In genomic region chr14:50559990-50560928, GRCh38 we compare ENCODE assay signal across 8 cellular contexts. TPM values are rescaled to one million over a fixed set of nuclear protein-coding genes. Genes with fewer than 3 reads are reported as not detected.
DNase-seq lines count a peak whose midpoint lies in the region; ATAC-seq and TF ChIP-seq lines count a peak whose summit lies in the region.

Gene ATL1, plus strand, starts transcription at chr14:50560145. Its CDS starts 121 bp downstream, at chr14:50560266.

- H3K9me3 ChIP-seq in Caco-2 (no peaks in the 10 kb centered on the region), endodermal cell (ENCODE audit: control insufficient read depth, low read length) (no peaks in the 10 kb centered on the region)

- H3K36me3 Mint-ChIP-seq in Caco-2 (ENCODE audit: insufficient read depth, unreplicated experiment) (no peaks in the 10 kb centered on the region), endodermal cell (ENCODE audit: low read depth) (no peaks in the 10 kb centered on the region)

- no peaks in the 10 kb centered on the region for H3K4me1 Mint-ChIP-seq in Caco-2 (ENCODE audit: low read depth, unreplicated experiment)
- peaks cover 5% of the 10 kb centered on the region for H3K4me1 Mint-ChIP-seq in endodermal cell

- H3K4me3 Mint-ChIP-seq in Caco-2 (ENCODE audit: unreplicated experiment) (peak within 1 kb of the TSS; percentile 74), endodermal cell (peak within 1 kb of the TSS; percentile 66)

- H3K36me3 ChIP-seq in Caco-2 (ENCODE audit: control insufficient read depth, insufficient read depth, low read length) = no peaks in the 10 kb centered on the region
- no peaks in the 10 kb centered on the region for H3K36me3 ChIP-seq in endodermal cell (ENCODE audit: control insufficient read depth, insufficient read depth, low read length)

- WGBS in endodermal cell (ENCODE audit: insufficient coverage in 1 of 2, insufficient read length in 1 of 2), 2 experiments = 0 to 5% methylated on average over 8 to 64 of the region's 66 CpGs

- H3K4me1 ChIP-seq in Caco-2 (no peaks in the 10 kb centered on the region), endodermal cell (ENCODE audit: control insufficient read depth, insufficient read depth, low read length) (no peaks in the 10 kb centered on the region)

- peak within 1 kb of the TSS; percentile 1 for H3K9ac ChIP-seq in endodermal cell (ENCODE audit: extremely low read depth, low read length, poor library complexity, severe bottlenecking)

- peak; percentile 54 for ATAC-seq in HG02759 (IDR thresholded peaks at IDR 0.05; ENCODE audit: unreplicated experiment)
- no peak for ATAC-seq in HG02623 (IDR thresholded peaks at IDR 0.05; ENCODE audit: unreplicated experiment)

- TF ChIP-seq CTCF in Caco-2 (IDR thresholded peaks at IDR 0.05; ENCODE audit: insufficient read depth in 1 of 2, low read depth in 1 of 2, low read length in 1 of 2, severe bottlenecking in 1 of 2, unreplicated experiment in 1 of 2) = no peak
- TF ChIP-seq CTCF in endodermal cell (conservative IDR thresholded peaks at IDR 0.05) = no peak

- POLR2A ChIA-PET in Caco-2 (lab: Charles Lee) = interaction anchor here (0.6 kb wide), 1 partner anchor 107 kb away, joined by 4 read pairs; no protein-coding TSS in a partner anchor

- CTCF ChIA-PET in Caco-2 (lab: Charles Lee) = interaction anchor here (0.6 to 1.0 kb wide), 4 partner anchors 9 to 216 kb away, joined by 3 to 4 read pairs (median 3); no protein-coding TSS in a partner anchor

- peak; percentile 61 to 68 for DNase-seq in Caco-2
- peak; percentile 47 for DNase-seq in NCI-H524 treated with DMSO at 0.1 percent for 48 hours (lab: John Stamatoyannopoulos, UW)
- DNase-seq in activated CD8-positive, alpha-beta memory T cell treated with anti-CD3 and anti-CD28 coated beads, Interleukin-2, amount 50 U/mL, for 4 hours = peak; percentile 30
- DNase-seq in endodermal cell = peak; percentile 94
- DNase-seq in lung microvascular endothelial cell (ENCODE audit: low read depth in 2 of 2) = peak; percentile 30 to 70
- DNase-seq in stimulated activated CD8-positive, alpha-beta memory T cell treated with anti-CD3 and anti-CD28 coated beads, Interleukin-15, amount 100 ng/mL, for 24 hours (ENCODE audit: low read depth) = peak; percentile 10

- H3K4me3 ChIP-seq in Caco-2 (ENCODE audit: low read depth, low read length) (peak within 1 kb of the TSS; percentile 64), endodermal cell (ENCODE audit: low read length) (peak within 1 kb of the TSS; percentile 85)

- no TSS peak for BruUV-seq in Caco-2 (replicated peaks; lab: Mats Ljungman, UMichigan)

- H3K9me3 Mint-ChIP-seq in Caco-2 (ENCODE audit: unreplicated experiment) (no peaks in the 10 kb centered on the region), endodermal cell (no peaks in the 10 kb centered on the region)

- H3K27me3 ChIP-seq in Caco-2 (replicated peaks; ENCODE audit: control insufficient read depth, insufficient read depth, low read length) (no peaks in the 10 kb centered on the region; the same call in none of the 2 replicates), endodermal cell (ENCODE audit: control insufficient read depth, insufficient read depth, low read length, poor library complexity, severe bottlenecking) (peaks cover 83% of the 10 kb centered on the region)

- intact Hi-C loops in Caco-2 (cut with micrococcal nuclease; ENCODE audit: unreplicated experiment) = no loop called here

- H3K27ac Mint-ChIP-seq in Caco-2 (ENCODE audit: unreplicated experiment) (no peak within 1 kb of the TSS), endodermal cell (no peak within 1 kb of the TSS)

- H3K27ac ChIP-seq in endodermal cell (ENCODE audit: low read depth, low read length) = peak within 1 kb of the TSS; percentile 73

- H3K27me3 Mint-ChIP-seq in Caco-2 (ENCODE audit: insufficient read depth, unreplicated experiment) = peaks cover 19% of the 10 kb centered on the region
- peaks cover 79% of the 10 kb centered on the region for H3K27me3 Mint-ChIP-seq in endodermal cell (ENCODE audit: insufficient read depth)

RNA-seq across cellular contexts. Expression of gene ATL1, which starts in this region (rescaled TPM):
- 1.1 and 1.2 TPM in 2 replicates for total RNA-seq in Caco-2 (2022)
- 1 to 10 TPM in 1 of 2 donors, under 1 TPM in 1; 0.88 to 1.7 TPM for total RNA-seq in endodermal cell
- 7.0 TPM for polyA plus RNA-seq in endodermal cell (2013, experiment 1 of 2)
- 5.9 TPM for polyA plus RNA-seq in endodermal cell (2013, experiment 2 of 2)
- 0.40 and 0.87 TPM in 2 replicates for total RNA-seq in lung microvascular endothelial cell

Comparison
In these comparisons a context has a peak if more than half of its experiments do, and no peak if none do; other contexts are left out.
1. Peak in DNase-seq in lung microvascular endothelial cell; RNA of the gene not detected or under 1 TPM.
2. DNase-seq: peak in every context shown above with its lines; median percentile 94 in endodermal cell; 64 in Caco-2; 50 in lung microvascular endothelial cell; 47 in NCI-H524 treated with DMSO at 0.1 percent for 48 hours; 30 in activated CD8-positive, alpha-beta memory T cell treated with anti-CD3 and anti-CD28 coated beads, Interleukin-2, amount 50 U/mL, for 4 hours; 10 in stimulated activated CD8-positive, alpha-beta memory T cell treated with anti-CD3 and anti-CD28 coated beads, Interleukin-15, amount 100 ng/mL, for 24 hours.